Comparison of ENCODE assay signal across 7 cellular contexts in the genomic region with DNA sequence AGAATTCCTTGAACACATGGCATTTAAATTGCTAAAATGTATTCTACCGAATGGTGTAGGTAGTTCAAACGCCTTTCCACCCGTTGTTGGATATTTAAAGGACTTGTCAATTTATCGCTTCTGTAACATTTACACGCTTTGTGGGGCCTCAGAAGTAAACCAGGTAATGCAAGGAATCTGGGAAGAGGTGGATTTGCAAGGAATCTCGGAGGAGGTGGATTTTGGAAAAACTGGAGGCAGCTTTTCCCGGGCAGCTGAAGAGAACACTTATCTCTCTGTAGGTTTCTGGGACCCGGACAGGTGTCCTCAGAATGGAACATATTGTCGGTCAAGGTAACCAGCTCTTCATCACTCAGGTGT. TPM values are rescaled to one million over a fixed set of nuclear protein-coding genes. Genes with fewer than 3 reads are reported as not detected.
DNase-seq lines count a peak whose midpoint lies in the region; ATAC-seq and TF ChIP-seq lines count a peak whose summit lies in the region.

No MANE protein-coding gene starts in this region.

- H3K4me3 ChIP-seq in stomach: peak overlapping the region; percentile 77 to 91 (median 84)

- DNase-seq in HT-29 (ENCODE audit: low spot score) (peak; percentile 9), inferior parietal cortex (ENCODE audit: extremely low spot score) (peak; percentile 45), stomach (no peak), NCI-H2107 treated with DMSO at 0.1 percent for 48 hours (lab: John Stamatoyannopoulos, UW; ENCODE audit: unreplicated experiment) (no peak)
- no peak for DNase-seq in activated T-helper 2 cell treated with anti-CD3 and anti-CD28 coated beads, Interferon-gamma antibody, Interleukin-2, Interleukin-4, amounts not matched to agents 10 μg/mL and 5 μg/mL and 100 μg/mL, durations not matched to agents 14 hours and 24 hours and 36 hours (ENCODE audit: low spot score)

- no peak for TF ChIP-seq EP300 in stomach (IDR thresholded peaks at IDR 0.05)

- peak overlapping the region; percentile 68 for H3K4me3 Mint-ChIP-seq in activated T-helper 2 cell treated with anti-CD3 and anti-CD28 coated beads, Interferon-gamma antibody, Interleukin-2, Interleukin-4, amounts not matched to agents 10 μg/mL and 5 μg/mL and 100 μg/mL, durations not matched to agents 14 hours and 24 hours and 36 hours (ENCODE audit: low read depth)

- peaks cover 19% of the 10 kb centered on the region for H3K36me3 Mint-ChIP-seq in activated T-helper 2 cell treated with anti-CD3 and anti-CD28 coated beads, Interferon-gamma antibody, Interleukin-2, Interleukin-4, amounts not matched to agents 10 μg/mL and 5 μg/mL and 100 μg/mL, durations not matched to agents 14 hours and 24 hours and 36 hours (ENCODE audit: low read depth)

- ATAC-seq in HG02763 (IDR thresholded peaks at IDR 0.05; ENCODE audit: unreplicated experiment): no peak
- ATAC-seq in HG03469 (IDR thresholded peaks at IDR 0.05; ENCODE audit: unreplicated experiment): no peak

- H3K27ac ChIP-seq in stomach: peak overlapping the region; percentile 96 to 99 (median 98)

- peaks cover 35% of the 10 kb centered on the region for H3K4me1 Mint-ChIP-seq in activated T-helper 2 cell treated with anti-CD3 and anti-CD28 coated beads, Interferon-gamma antibody, Interleukin-2, Interleukin-4, amounts not matched to agents 10 μg/mL and 5 μg/mL and 100 μg/mL, durations not matched to agents 14 hours and 24 hours and 36 hours (ENCODE audit: low read depth)

- H3K27me3 ChIP-seq in stomach: no peaks in the 10 kb centered on the region

- H3K9me3 ChIP-seq in stomach: no peaks in the 10 kb centered on the region

- H3K27me3 Mint-ChIP-seq in activated T-helper 2 cell treated with anti-CD3 and anti-CD28 coated beads, Interferon-gamma antibody, Interleukin-2, Interleukin-4, amounts not matched to agents 10 μg/mL and 5 μg/mL and 100 μg/mL, durations not matched to agents 14 hours and 24 hours and 36 hours (ENCODE audit: low read depth): peaks cover 5% of the 10 kb centered on the region

- TF ChIP-seq CTCF in stomach (IDR thresholded peaks at IDR 0.05): no peak

- 61 to 71% (median 63%) methylated on average over 9 of the region's 9 CpGs for WGBS in stomach, 5 donors

- H3K4me1 ChIP-seq in stomach: peaks cover 7 to 40% (median 22%) of the 10 kb centered on the region in 4 donors

- intact Hi-C loops in activated T-helper 2 cell treated with anti-CD3 and anti-CD28 coated beads, Interferon-gamma antibody, Interleukin-2, Interleukin-4, amounts not matched to agents 10 μg/mL and 5 μg/mL and 100 μg/mL, durations not matched to agents 14 hours and 24 hours and 36 hours (cut with micrococcal nuclease): loop anchor here (2.0 to 10.0 kb wide), 3 partner anchors 31 to 489 kb away; no protein-coding TSS in a partner anchor
- intact Hi-C loops in stomach (cut with DNase I; ENCODE audit: low total_unique reads): no loop called here

- no peaks in the 10 kb centered on the region for H3K36me3 ChIP-seq in stomach

- H3K9me3 Mint-ChIP-seq in activated T-helper 2 cell treated with anti-CD3 and anti-CD28 coated beads, Interferon-gamma antibody, Interleukin-2, Interleukin-4, amounts not matched to agents 10 μg/mL and 5 μg/mL and 100 μg/mL, durations not matched to agents 14 hours and 24 hours and 36 hours: no peaks in the 10 kb centered on the region

- peak overlapping the region; percentile 59 for H3K27ac Mint-ChIP-seq in activated T-helper 2 cell treated with anti-CD3 and anti-CD28 coated beads, Interferon-gamma antibody, Interleukin-2, Interleukin-4, amounts not matched to agents 10 μg/mL and 5 μg/mL and 100 μg/mL, durations not matched to agents 14 hours and 24 hours and 36 hours

- TF ChIP-seq POLR2A in stomach (IDR thresholded peaks at IDR 0.05): no peak

RNA-seq across cellular contexts. Expression of a gene that starts 0.6 kb away (rescaled TPM):
- 21.9 and 24.9 TPM in 2 replicates for total RNA-seq in HT-29 (2014; rRNA removed; shearing (Covaris generic))
- total RNA-seq in activated T-helper 2 cell treated with anti-CD3 and anti-CD28 coated beads, Interferon-gamma antibody, Interleukin-2, Interleukin-4, amounts not matched to agents 10 μg/mL and 5 μg/mL and 100 μg/mL, durations not matched to agents 14 hours and 24 hours and 36 hours: 82.8 and 94.1 TPM in 2 replicates
- 10 to 100 TPM in 4 of 5 donors, 1 to 10 TPM in 1; 1.2 to 85.0 (median 34.4) TPM for total RNA-seq in stomach
- 10 to 100 TPM in 1 of 3 donors, 1 to 10 TPM in 2; 7.3 to 16.5 (median 8.8) TPM for polyA plus RNA-seq in stomach

RNA-seq across cellular contexts. Expression of a gene that starts 31.4 kb away (rescaled TPM):
- total RNA-seq in HT-29 (2014; rRNA removed; shearing (Covaris generic)): not detected in 2 replicates
- total RNA-seq in activated T-helper 2 cell treated with anti-CD3 and anti-CD28 coated beads, Interferon-gamma antibody, Interleukin-2, Interleukin-4, amounts not matched to agents 10 μg/mL and 5 μg/mL and 100 μg/mL, durations not matched to agents 14 hours and 24 hours and 36 hours: 0.09 TPM in 1 of 2 replicates, not detected in the other
- under 1 TPM in 2 of 5 donors, not detected in 3; under 0.01 TPM for total RNA-seq in stomach
- under 1 TPM in 2 of 3 donors, not detected in 1; 0.06 to 0.15 TPM for polyA plus RNA-seq in stomach

Comparison
In these comparisons a context has a peak if more than half of its experiments do, and no peak if none do; other contexts are left out.
1. DNase-seq: peak in HT-29 (single experiment) and inferior parietal cortex (single experiment); none in activated T-helper 2 cell treated with anti-CD3 and anti-CD28 coated beads, Interferon-gamma antibody, Interleukin-2, Interleukin-4, amounts not matched to agents 10 μg/mL and 5 μg/mL and 100 μg/mL, durations not matched to agents 14 hours and 24 hours and 36 hours (single experiment), stomach (single experiment) and NCI-H2107 treated with DMSO at 0.1 percent for 48 hours (single experiment).